ENCODE assay signal across 11 cellular contexts in genomic region chr6:21264288-21264818, GRCh38.
DNase-seq lines count a peak whose midpoint lies in the region; ATAC-seq and TF ChIP-seq lines count a peak whose summit lies in the region.
"Had no signal": no experiment of that assay in that cellular context is flagged by ENCODE, and none has a peak within 500 bp of the region (broad histone marks: within the 10 kb centered on the region; RNA-seq: fewer than 3 reads in every experiment).

No MANE protein-coding gene starts in this region.

- H3K4me1 Mint-ChIP-seq in activated CD4-positive, alpha-beta memory T cell treated with anti-CD3 and anti-CD28 coated beads, Interleukin-2, amount 10 ng/mL, durations not matched to agents 7 days and 5 days: peaks cover 37% of the 10 kb centered on the region

- TF ChIP-seq CTCF in A673 (conservative IDR thresholded peaks at IDR 0.05; ENCODE audit: low read depth, low read length): no peak

- POLR2A ChIA-PET in A673 (lab: Charles Lee; ENCODE audit: low non-redundant PET): no interaction called here
- POLR2A ChIA-PET in activated CD4-positive, alpha-beta memory T cell treated with anti-CD3 and anti-CD28 coated beads, Interleukin-2, amount 10 ng/mL, durations not matched to agents 7 days and 5 days (lab: Charles Lee): no interaction called here

- H3K36me3 ChIP-seq in A673 (ENCODE audit: insufficient read depth, low read length, poor library complexity, severe bottlenecking): no peaks in the 10 kb centered on the region
- H3K36me3 ChIP-seq: BLaER1 had no signal

- CTCF ChIA-PET in A673 (lab: Charles Lee): no interaction called here
- CTCF ChIA-PET in activated CD4-positive, alpha-beta memory T cell treated with anti-CD3 and anti-CD28 coated beads, Interleukin-2, amount 10 ng/mL, durations not matched to agents 7 days and 5 days (lab: Charles Lee): no interaction called here

- no peak overlapping the region for H3K27ac ChIP-seq in A673 (ENCODE audit: low read depth, low read length, poor library complexity, severe bottlenecking)
- H3K27ac ChIP-seq: BLaER1 had no signal

- BruUV-seq in A673 (replicated peaks; lab: Mats Ljungman, UMichigan): no TSS peak

- ATAC-seq in GM21515 (IDR thresholded peaks at IDR 0.05; ENCODE audit: unreplicated experiment) (peak; percentile 38), GM21737 (IDR thresholded peaks at IDR 0.05; ENCODE audit: unreplicated experiment) (no peak)
- ATAC-seq: HCT116 had no signal

- no peaks in the 10 kb centered on the region for H3K27me3 ChIP-seq in A673 (replicated peaks; ENCODE audit: insufficient read depth, low read depth, low read length, poor library complexity)
- H3K27me3 ChIP-seq: BLaER1 had no signal

- DNase-seq in A673 (ENCODE audit: low spot score) (peak; percentile 37), NCI-H1436 treated with DMSO at 0.1 percent for 48 hours (lab: John Stamatoyannopoulos, UW) (peak; percentile 68), NCI-H1930 (lab: John Stamatoyannopoulos, UW) (no peak), EL (no peak), AG08395 (ENCODE audit: low spot score) (no peak)
- DNase-seq in activated CD4-positive, alpha-beta memory T cell treated with anti-CD3 and anti-CD28 coated beads, Interleukin-2, amount 10 ng/mL, durations not matched to agents 7 days and 5 days: no peak

- no peaks in the 10 kb centered on the region for H3K9me3 ChIP-seq in A673 (ENCODE audit: low read depth, low read length, poor library complexity, severe bottlenecking)

- H3K4me3 ChIP-seq in A673 (ENCODE audit: low read depth, low read length, poor library complexity, severe bottlenecking): no peak overlapping the region
- H3K4me3 ChIP-seq: BLaER1, skin epidermis had no signal

- peaks cover 2% of the 10 kb centered on the region for H3K27me3 Mint-ChIP-seq in activated CD4-positive, alpha-beta memory T cell treated with anti-CD3 and anti-CD28 coated beads, Interleukin-2, amount 10 ng/mL, durations not matched to agents 7 days and 5 days

- H3K27ac Mint-ChIP-seq in activated CD4-positive, alpha-beta memory T cell treated with anti-CD3 and anti-CD28 coated beads, Interleukin-2, amount 10 ng/mL, durations not matched to agents 7 days and 5 days: peak overlapping the region; percentile 74

- intact Hi-C loops in A673 (cut with micrococcal nuclease; ENCODE audit: unreplicated experiment): no loop called here

- H3K4me1 ChIP-seq in A673 (ENCODE audit: insufficient read depth, low read length, poor library complexity, severe bottlenecking): no peaks in the 10 kb centered on the region
- H3K4me1 ChIP-seq: BLaER1 had no signal

- peak overlapping the region; percentile 20 for H3K4me3 Mint-ChIP-seq in activated CD4-positive, alpha-beta memory T cell treated with anti-CD3 and anti-CD28 coated beads, Interleukin-2, amount 10 ng/mL, durations not matched to agents 7 days and 5 days

- peaks cover 1% of the 10 kb centered on the region for H3K9me3 Mint-ChIP-seq in activated CD4-positive, alpha-beta memory T cell treated with anti-CD3 and anti-CD28 coated beads, Interleukin-2, amount 10 ng/mL, durations not matched to agents 7 days and 5 days

- H3K36me3 Mint-ChIP-seq in activated CD4-positive, alpha-beta memory T cell treated with anti-CD3 and anti-CD28 coated beads, Interleukin-2, amount 10 ng/mL, durations not matched to agents 7 days and 5 days (ENCODE audit: low read depth): no peaks in the 10 kb centered on the region

Comparison
In these comparisons a context has a peak if more than half of its experiments do, and no peak if none do; other contexts are left out.
1. DNase-seq: peak in A673 (single experiment) and NCI-H1436 treated with DMSO at 0.1 percent for 48 hours (single experiment); none in activated CD4-positive, alpha-beta memory T cell treated with anti-CD3 and anti-CD28 coated beads, Interleukin-2, amount 10 ng/mL, durations not matched to agents 7 days and 5 days (single experiment), NCI-H1930 (0 of 2), EL (single experiment) and AG08395 (single experiment).